10 cellular contexts compared by ENCODE assay signal in genomic region chr3:52892290-52892624, GRCh38. TPM values are rescaled to one million over a fixed set of nuclear protein-coding genes. Genes with fewer than 3 reads are reported as not detected.
DNase-seq lines count a peak whose midpoint lies in the region; ATAC-seq and TF ChIP-seq lines count a peak whose summit lies in the region.
"Had no signal": no experiment of that assay in that cellular context is flagged by ENCODE, and none has a peak within 500 bp of the region (broad histone marks: within the 10 kb centered on the region; RNA-seq: fewer than 3 reads in every experiment).

No MANE protein-coding gene starts in this region.

- ATAC-seq in GM21526 (IDR thresholded peaks at IDR 0.05; ENCODE audit: low FRiP score, unreplicated experiment) = no peak

- no peak for TF ChIP-seq CTCF in MM.1S (IDR thresholded peaks at IDR 0.05; ENCODE audit: low read length)
- TF ChIP-seq CTCF in esophagus squamous epithelium (IDR thresholded peaks at IDR 0.05) = no peak
- TF ChIP-seq CTCF in left ventricle myocardium inferior (IDR thresholded peaks at IDR 0.05; ENCODE audit: borderline replicate concordance) = no peak

- H3K27me3 Mint-ChIP-seq in CD8-positive, alpha-beta memory T cell = no peaks in the 10 kb centered on the region

- no peak overlapping the region for H3K9ac ChIP-seq in MM.1S (ENCODE audit: low read length)

- peak overlapping the region; percentile 13 for H3K27ac ChIP-seq in CD8-positive, alpha-beta memory T cell (ENCODE audit: low read depth, low read length)
- no peak overlapping the region; the same call in 1 of the 2 replicates for H3K27ac ChIP-seq in MM.1S (ENCODE audit: low read length)
- H3K27ac ChIP-seq in esophagus squamous epithelium = peak overlapping the region in 3 of 4 donors; percentile 51 to 86 (median 66)
- H3K27ac ChIP-seq in skin epidermis = peak overlapping the region in 17 of 21 experiments; percentile 17 to 79 (median 64)
- no peak overlapping the region for H3K27ac ChIP-seq in left ventricle myocardium inferior (replicated peaks)

- 79 to 80% methylated on average over 5 of the region's 5 CpGs for WGBS in esophagus squamous epithelium, 2 donors

- H3K27me3 ChIP-seq in CD8-positive, alpha-beta memory T cell (ENCODE audit: insufficient read depth, low read length, poor library complexity, severe bottlenecking) = no peaks in the 10 kb centered on the region
- H3K27me3 ChIP-seq in MM.1S (replicated peaks; ENCODE audit: insufficient read depth, low read length) = no peaks in the 10 kb centered on the region
- H3K27me3 ChIP-seq in esophagus squamous epithelium = no peaks in the 10 kb centered on the region
- H3K27me3 ChIP-seq in left ventricle myocardium inferior (ENCODE audit: low read depth) = no peaks in the 10 kb centered on the region

- H3K36me3 ChIP-seq in CD8-positive, alpha-beta memory T cell (ENCODE audit: insufficient read depth, low read length) = no peaks in the 10 kb centered on the region
- no peaks in the 10 kb centered on the region for H3K36me3 ChIP-seq in MM.1S (replicated peaks; ENCODE audit: insufficient read depth, low read length)
- H3K36me3 ChIP-seq in esophagus squamous epithelium = no peaks in the 10 kb centered on the region
- H3K36me3 ChIP-seq in left ventricle myocardium inferior = no peaks in the 10 kb centered on the region

- H3K36me3 Mint-ChIP-seq in CD8-positive, alpha-beta memory T cell = peaks cover 0 to 13% (median 0%) of the 10 kb centered on the region in 3 donors

- H4K20me1 ChIP-seq in MM.1S (ENCODE audit: insufficient read depth, low read length) = no peaks in the 10 kb centered on the region

- intact Hi-C loops in esophagus squamous epithelium (cut with DNase I) (no loop called here), left ventricle myocardium inferior (cut with micrococcal nuclease) (no loop called here)

- peak overlapping the region; percentile 53 for H3K4me2 ChIP-seq in MM.1S (ENCODE audit: low read depth, low read length)

- no peaks in the 10 kb centered on the region for H3F3A ChIP-seq in MM.1S (ENCODE audit: insufficient read depth, low read length)

- H3K4me3 Mint-ChIP-seq in CD8-positive, alpha-beta memory T cell = peak overlapping the region; percentile 76 to 90 (median 89)

- DNase-seq in CD8-positive, alpha-beta memory T cell = no peak
- DNase-seq in MM.1S (no peak), esophagus squamous epithelium (lab: John Stamatoyannopoulos, UW) (no peak), NCI-H345 treated with DMSO at 0.1 percent for 48 hours (lab: John Stamatoyannopoulos, UW; ENCODE audit: unreplicated experiment) (no peak), left ventricle myocardium inferior (no peak), NCI-H1694 treated with DMSO at 0.1 percent for 48 hours (lab: John Stamatoyannopoulos, UW) (no peak)
- DNase-seq: stimulated activated CD8-positive, alpha-beta memory T cell treated with anti-CD3 and anti-CD28 coated beads, Interleukin-4, amount 100 ng/mL, for 48 hours had no signal

- peak overlapping the region; percentile 33 for H3K4me3 ChIP-seq in CD8-positive, alpha-beta memory T cell (ENCODE audit: low read length)
- peak overlapping the region; percentile 48 for H3K4me3 ChIP-seq in MM.1S (ENCODE audit: low read length)
- peak overlapping the region in 1 of 4 donors; percentile 12 for H3K4me3 ChIP-seq in esophagus squamous epithelium
- peak overlapping the region in 1 of 7 experiments; percentile 1 for H3K4me3 ChIP-seq in skin epidermis
- no peak overlapping the region for H3K4me3 ChIP-seq in left ventricle myocardium inferior

- no peaks in the 10 kb centered on the region for H3K9me2 ChIP-seq in MM.1S (replicated peaks; ENCODE audit: insufficient read depth, low read length)

- no peak for TF ChIP-seq POLR2A in esophagus squamous epithelium (IDR thresholded peaks at IDR 0.05)

- H2AFZ ChIP-seq in MM.1S (ENCODE audit: low read length) = no peak overlapping the region

- POLR2A ChIA-PET in CD8-positive, alpha-beta memory T cell (lab: Charles Lee) = interaction anchor here (1.3 kb wide), 1 partner anchor 154 kb away, joined by 3 read pairs; the partner anchor contains the start of gene SFMBT1

- no peaks in the 10 kb centered on the region for H3K9me3 ChIP-seq in CD8-positive, alpha-beta memory T cell (ENCODE audit: low read length)
- H3K9me3 ChIP-seq in MM.1S (replicated peaks; ENCODE audit: insufficient read depth, low read length) (no peaks in the 10 kb centered on the region), esophagus squamous epithelium (no peaks in the 10 kb centered on the region), left ventricle myocardium inferior (replicated peaks) (no peaks in the 10 kb centered on the region)

- no peaks in the 10 kb centered on the region for H3K9me3 Mint-ChIP-seq in CD8-positive, alpha-beta memory T cell

- H3K27ac Mint-ChIP-seq in CD8-positive, alpha-beta memory T cell = peak overlapping the region; percentile 75 to 97 (median 92)

- CTCF ChIA-PET in CD8-positive, alpha-beta memory T cell (lab: Charles Lee) = interaction anchor here (1.0 to 2.2 kb wide), 5 partner anchors 9 to 155 kb away, joined by 3 to 8 read pairs (median 5); no protein-coding TSS in a partner anchor

- peaks cover 72 to 88% (median 86%) of the 10 kb centered on the region in 3 donors for H3K4me1 Mint-ChIP-seq in CD8-positive, alpha-beta memory T cell

- peaks cover 54% of the 10 kb centered on the region for H3K4me1 ChIP-seq in CD8-positive, alpha-beta memory T cell (ENCODE audit: insufficient read depth, low read length)
- H3K4me1 ChIP-seq in MM.1S (ENCODE audit: low read length) (0 out of 2 replicates have a peak, but pooled peaks cover 5% of the 10 kb centered on the region), esophagus squamous epithelium (peaks cover 12 to 68% (median 27%) of the 10 kb centered on the region in 3 donors), left ventricle myocardium inferior (peaks cover 64% of the 10 kb centered on the region)

- peaks cover 21% of the 10 kb centered on the region for H3K79me2 ChIP-seq in MM.1S (ENCODE audit: low read length)

RNA-seq across cellular contexts. Expression of gene STIMATE, which starts 5.1 kb away (rescaled TPM):
- total RNA-seq in CD8-positive, alpha-beta memory T cell = 10 to 100 TPM; 35.0 to 39.1 TPM
- polyA plus RNA-seq in CD8-positive, alpha-beta memory T cell = 10.8 TPM
- total RNA-seq in esophagus squamous epithelium (10 to 100 TPM in 3 of 4 donors, 1 to 10 TPM in 1; 7.0 to 14.7 (median 12.4) TPM), left ventricle myocardium inferior (6.3 TPM)

RNA-seq across cellular contexts. Expression of gene MUSTN1, which starts 57.4 kb away (rescaled TPM):
- 1 to 10 TPM in 1 of 2 experiments, under 1 TPM in 1; 0.79 to 1.5 TPM for total RNA-seq in CD8-positive, alpha-beta memory T cell
- not detected for polyA plus RNA-seq in CD8-positive, alpha-beta memory T cell
- total RNA-seq in esophagus squamous epithelium (10 to 100 TPM in 1 of 4 donors, 1 to 10 TPM in 2, not detected in 1; 4.2 to 15.7 (median 5.7) TPM), left ventricle myocardium inferior (32.7 TPM)
- polyA plus RNA-seq: keratinocyte had no signal

Comparison
In these comparisons a context has a peak if more than half of its experiments do, and no peak if none do; other contexts are left out.
1. H3K27ac ChIP-seq: peak in CD8-positive, alpha-beta memory T cell (single experiment), esophagus squamous epithelium (3 of 4) and skin epidermis (17 of 21); none in MM.1S (single experiment) and left ventricle myocardium inferior (single experiment).